In the genomic region with DNA sequence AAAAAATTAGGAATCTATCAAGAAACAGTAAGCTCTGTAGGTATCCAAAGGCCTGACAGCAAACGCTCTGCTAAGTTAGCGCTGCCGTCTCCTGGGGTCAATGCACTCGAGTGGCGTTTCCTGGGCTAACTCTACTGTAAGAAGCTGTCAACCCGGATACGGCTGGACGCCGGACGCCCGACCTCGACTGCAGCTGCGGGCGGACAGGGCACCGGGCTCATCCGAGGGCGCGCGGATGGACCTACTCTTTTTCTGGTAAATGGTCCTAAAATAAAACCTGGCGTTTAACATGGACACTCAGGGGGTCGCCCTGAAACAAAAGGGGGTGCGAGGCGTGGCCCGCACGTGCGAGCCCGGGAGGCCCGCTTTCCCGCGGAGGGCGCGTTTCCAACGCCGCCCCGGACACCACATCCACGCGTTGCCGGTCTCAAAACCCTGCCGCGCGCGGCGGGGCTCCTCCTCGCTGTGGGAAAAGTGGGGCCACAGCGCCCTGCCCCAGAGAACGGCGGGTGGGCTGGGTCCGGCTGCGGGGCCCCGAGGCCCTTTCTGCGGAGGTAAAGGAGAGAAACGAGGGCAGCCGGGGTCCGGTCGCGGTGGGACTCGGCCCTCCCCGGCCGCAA, we compare ENCODE assay signal across 8 cellular contexts. TPM values are rescaled to one million over a fixed set of nuclear protein-coding genes. Genes with fewer than 3 reads are reported as not detected.
DNase-seq lines count a peak whose midpoint lies in the region; ATAC-seq, FAIRE-seq and TF ChIP-seq lines count a peak whose summit lies in the region.

No MANE protein-coding gene starts in this region.

- H3K4me2 ChIP-seq in A549: peak overlapping the region; percentile 84

- peak overlapping the region; percentile 92 for H3K4me3 ChIP-seq in A549
- H3K4me3 ChIP-seq in heart right ventricle: peak overlapping the region; percentile 92 to 99 (median 98)
- H3K4me3 ChIP-seq in prostate gland: peak overlapping the region; percentile 92 to 97

- H3K4me1 ChIP-seq in A549: peaks cover 38% of the 10 kb centered on the region
- H3K4me1 ChIP-seq in heart right ventricle: peaks cover 12 to 63% (median 45%) of the 10 kb centered on the region in 9 donors
- peaks cover 6% of the 10 kb centered on the region for H3K4me1 ChIP-seq in prostate gland (replicated peaks)

- TF ChIP-seq EP300 in A549 (IDR thresholded peaks at IDR 0.05): no peak

- H3K27ac Mint-ChIP-seq in activated naive CD4-positive, alpha-beta T cell treated with anti-CD3 and anti-CD28 coated beads, Interleukin-2, amount 50 U/mL, for 72 hours: peak overlapping the region; percentile 96 to 99

- 0% methylated on average over 20 of the region's 59 CpGs for WGBS in A549 (ENCODE audit: missing lambda C conversion rate)
- 0% methylated on average over 57 to 59 of the region's 59 CpGs for WGBS in heart right ventricle, 2 donors
- under 1% methylated on average over 25 of the region's 59 CpGs for WGBS in prostate gland

- CTCF ChIA-PET in A549 (lab: Yijun Ruan, JAX): interaction anchor here (0.6 kb wide), 1 partner anchor 45 kb away, joined by 3 read pairs; no protein-coding TSS in a partner anchor

- intact Hi-C loops in heart right ventricle (cut with DNase I) (loop anchor here in 7 of 10 donors (2.0 to 10.0 kb wide), 10 partner anchors 26 to 97 kb away; a partner anchor contains a TSS), prostate gland (cut with DNase I) (no loop called here)

- H3K9me3 Mint-ChIP-seq in activated naive CD4-positive, alpha-beta T cell treated with anti-CD3 and anti-CD28 coated beads, Interleukin-2, amount 50 U/mL, for 72 hours: no peaks in the 10 kb centered on the region

- H3K27ac ChIP-seq in A549 (peak overlapping the region; percentile 94 to 98), heart right ventricle (peak overlapping the region; percentile 76 to 97 (median 92)), prostate gland (peak overlapping the region; percentile 99)

- no peak for TF ChIP-seq RAD21 in A549 (conservative IDR thresholded peaks at IDR 0.05 in 1 of 2, IDR thresholded peaks at IDR 0.05 in 1 of 2)

- H3K9me3 ChIP-seq in A549 (no peaks in the 10 kb centered on the region), heart right ventricle (no peaks in the 10 kb centered on the region), prostate gland (no peaks in the 10 kb centered on the region)

- TF ChIP-seq POLR2A in A549 (IDR thresholded peaks at IDR 0.05; ENCODE audit: low read length): no peak
- TF ChIP-seq POLR2A in prostate gland (IDR thresholded peaks at IDR 0.05): no peak

- DNase-seq in A549 (ENCODE audit: low read depth in 1 of 2, low spot score in 1 of 2) (peak; percentile 15 to 16), NCI-H69 (lab: John Stamatoyannopoulos, UW) (peak; percentile 58), heart right ventricle (peak; percentile 17 to 29), prostate gland (ENCODE audit: low spot score) (peak; percentile 37), GF-D8 (lab: John Stamatoyannopoulos, UW) (no peak)
- DNase-seq in activated naive CD4-positive, alpha-beta T cell treated with anti-CD3 and anti-CD28 coated beads, Interleukin-2, amount 50 U/mL, for 72 hours (ENCODE audit: low spot score in 2 of 2): peak; percentile 20 to 63

- H3K36me3 ChIP-seq in heart right ventricle (peaks cover 0 to 68% (median 18%) of the 10 kb centered on the region in 9 donors), prostate gland (peaks cover 0 to 4% of the 10 kb centered on the region in 2 donors)

- POLR2A ChIA-PET in A549 (lab: Yijun Ruan, JAX): interaction anchor here (0.9 to 2.9 kb wide), 3 partner anchors 27 to 62 kb away, joined by 3 to 15 read pairs (median 13); a partner anchor contains a TSS

- no peak for ATAC-seq in A549
- peak; percentile 6 for ATAC-seq in GM19351 (IDR thresholded peaks at IDR 0.05; ENCODE audit: unreplicated experiment)
- ATAC-seq in activated naive CD4-positive, alpha-beta T cell treated with anti-CD3 and anti-CD28 coated beads, Interleukin-2, amount 50 U/mL, for 72 hours: no peak
- ATAC-seq in heart right ventricle: peak in 3 of 8 donors; percentile 0 to 20 (median 10)
- ATAC-seq in GM19463 (IDR thresholded peaks at IDR 0.05; ENCODE audit: unreplicated experiment): no peak

- no peak for TF ChIP-seq CTCF in A549 (IDR thresholded peaks at IDR 0.05)
- TF ChIP-seq CTCF in heart right ventricle (IDR thresholded peaks at IDR 0.05): no peak
- TF ChIP-seq CTCF in prostate gland (IDR thresholded peaks at IDR 0.05): no peak

- FAIRE-seq in A549 (lab: Jason Lieb, UNC): no peak

- H3K27me3 ChIP-seq in heart right ventricle (no peaks in the 10 kb centered on the region), prostate gland (replicated peaks; ENCODE audit: insufficient read depth) (no peaks in the 10 kb centered on the region)

- peaks cover 45 to 59% of the 10 kb centered on the region in 2 donors for H3K36me3 Mint-ChIP-seq in activated naive CD4-positive, alpha-beta T cell treated with anti-CD3 and anti-CD28 coated beads, Interleukin-2, amount 50 U/mL, for 72 hours

TF ChIP-seq in A549, 52 proteins besides CTCF, POLR2A, EP300 and RAD21:
- TF ChIP-seq MYC (IDR thresholded peaks at IDR 0.05; ENCODE audit: borderline replicate concordance, low read length) (0 out of 2 replicates have a peak, but pooled peaks have one; percentile 34), PHF8 (IDR thresholded peaks at IDR 0.05; ENCODE audit: borderline replicate concordance, low read depth) (0 out of 2 replicates have a peak, but pooled peaks have one; percentile 49)
- TF ChIP-seq, protein P1, sequence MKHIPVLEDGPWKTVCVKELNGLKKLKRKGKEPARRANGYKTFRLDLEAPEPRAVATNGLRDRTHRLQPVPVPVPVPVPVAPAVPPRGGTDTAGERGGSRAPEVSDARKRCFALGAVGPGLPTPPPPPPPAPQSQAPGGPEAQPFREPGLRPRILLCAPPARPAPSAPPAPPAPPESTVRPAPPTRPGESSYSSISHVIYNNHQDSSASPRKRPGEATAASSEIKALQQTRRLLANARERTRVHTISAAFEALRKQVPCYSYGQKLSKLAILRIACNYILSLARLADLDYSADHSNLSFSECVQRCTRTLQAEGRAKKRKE (CRISPR knock-in tag; IDR thresholded peaks at IDR 0.05; ENCODE audit: low read depth): no peak

RNA-seq across cellular contexts. Expression of a gene that starts 0.5 kb away (rescaled TPM):
- polyA plus RNA-seq in A549 (2011; rRNA removed) (170 and 215 TPM in 2 replicates), A549 (2017; fragmentation: RNase III; extraction: RNeasy Plus Mini Kit Qiagen cat#74134 plus additional on column Dnase treatment) (367 to 416 TPM (median 379 TPM) in 3 replicates), heart right ventricle (100 to 1,000 TPM in 1 of 2 donors, 10 to 100 TPM in 1; 71.7 to 156 TPM)
- polyA plus RNA-seq in A549 (2012; cell fraction: cytosol; rRNA removed): 146 and 177 TPM in 2 replicates
- polyA plus RNA-seq in A549 (2012; cell fraction: nucleus; rRNA removed): 159 and 184 TPM in 2 replicates
- polyA minus RNA-seq in A549 (2011; rRNA and poly(A)+ RNA removed): 136 and 164 TPM in 2 replicates
- total RNA-seq in activated naive CD4-positive, alpha-beta T cell treated with anti-CD3 and anti-CD28 coated beads, Interleukin-2, amount 50 U/mL, for 72 hours: 100 to 1,000 TPM; 378 to 626 TPM
- total RNA-seq in heart right ventricle (100 to 1,000 TPM; 124 to 176 (median 139) TPM), prostate gland (100 to 1,000 TPM; 145 to 187 TPM)

RNA-seq across cellular contexts. Expression of a gene that starts 1.4 kb away (rescaled TPM):
- polyA plus RNA-seq in A549 (2011; rRNA removed) (120 and 142 TPM in 2 replicates), A549 (2017; fragmentation: RNase III; extraction: RNeasy Plus Mini Kit Qiagen cat#74134 plus additional on column Dnase treatment) (102 to 127 TPM (median 115 TPM) in 3 replicates), heart right ventricle (100 to 1,000 TPM; 116 to 131 TPM)
- polyA plus RNA-seq in A549 (2012; cell fraction: cytosol; rRNA removed): 102 and 107 TPM in 2 replicates
- polyA plus RNA-seq in A549 (2012; cell fraction: nucleus; rRNA removed): 30.4 and 43.1 TPM in 2 replicates
- 27.8 and 29.8 TPM in 2 replicates for polyA minus RNA-seq in A549 (2011; rRNA and poly(A)+ RNA removed)
- 10 to 100 TPM; 95.2 to 97.4 TPM for total RNA-seq in activated naive CD4-positive, alpha-beta T cell treated with anti-CD3 and anti-CD28 coated beads, Interleukin-2, amount 50 U/mL, for 72 hours
- total RNA-seq in heart right ventricle (10 to 100 TPM; 53.9 to 70.8 (median 58.8) TPM), prostate gland (100 to 1,000 TPM in 1 of 2 donors, 10 to 100 TPM in 1; 76.0 to 103 TPM)

RNA-seq across cellular contexts. Expression of a gene that starts 11.2 kb away (rescaled TPM):
- polyA plus RNA-seq in A549 (2011; rRNA removed): 0.07 and 0.09 TPM in 2 replicates
- polyA plus RNA-seq in A549 (2012; cell fraction: cytosol; rRNA removed): 0.09 and 0.15 TPM in 2 replicates
- polyA plus RNA-seq in A549 (2012; cell fraction: nucleus; rRNA removed): 0.26 and 0.38 TPM in 2 replicates
- 0.08 to 0.13 TPM (median 0.12 TPM) in 3 replicates for polyA plus RNA-seq in A549 (2017; fragmentation: RNase III; extraction: RNeasy Plus Mini Kit Qiagen cat#74134 plus additional on column Dnase treatment)
- not detected in 2 replicates for polyA minus RNA-seq in A549 (2011; rRNA and poly(A)+ RNA removed)
- under 1 TPM; 0.35 to 0.80 TPM for total RNA-seq in activated naive CD4-positive, alpha-beta T cell treated with anti-CD3 and anti-CD28 coated beads, Interleukin-2, amount 50 U/mL, for 72 hours
- under 1 TPM in 4 of 10 donors, not detected in 6; 0.13 to 0.72 (median 0.25) TPM for total RNA-seq in heart right ventricle
- polyA plus RNA-seq in heart right ventricle: under 1 TPM; 0.09 to 0.29 TPM
- 1 to 10 TPM in 1 of 2 donors, not detected in 1; 5.6 TPM for total RNA-seq in prostate gland

RNA-seq across cellular contexts. Expression of a gene that starts 27.0 kb away (rescaled TPM):
- polyA plus RNA-seq in A549 (2011; rRNA removed) (37.3 and 45.5 TPM in 2 replicates), A549 (2017; fragmentation: RNase III; extraction: RNeasy Plus Mini Kit Qiagen cat#74134 plus additional on column Dnase treatment) (33.1 to 44.8 TPM (median 44.7 TPM) in 3 replicates), heart right ventricle (10 to 100 TPM in 1 of 2 donors, 1 to 10 TPM in 1; 3.9 to 15.3 TPM)
- polyA plus RNA-seq in A549 (2012; cell fraction: cytosol; rRNA removed): 19.9 and 20.5 TPM in 2 replicates
- 7.5 and 9.6 TPM in 2 replicates for polyA plus RNA-seq in A549 (2012; cell fraction: nucleus; rRNA removed)
- 19.1 and 22.0 TPM in 2 replicates for polyA minus RNA-seq in A549 (2011; rRNA and poly(A)+ RNA removed)
- 100 to 1,000 TPM in 1 of 2 donors, 10 to 100 TPM in 1; 78.9 to 113 TPM for total RNA-seq in activated naive CD4-positive, alpha-beta T cell treated with anti-CD3 and anti-CD28 coated beads, Interleukin-2, amount 50 U/mL, for 72 hours
- total RNA-seq in heart right ventricle (1 to 10 TPM; 3.4 to 7.5 (median 5.8) TPM), prostate gland (10 to 100 TPM; 10.2 to 22.6 TPM)
